12 cellular contexts compared by ENCODE assay signal in the genomic region with DNA sequence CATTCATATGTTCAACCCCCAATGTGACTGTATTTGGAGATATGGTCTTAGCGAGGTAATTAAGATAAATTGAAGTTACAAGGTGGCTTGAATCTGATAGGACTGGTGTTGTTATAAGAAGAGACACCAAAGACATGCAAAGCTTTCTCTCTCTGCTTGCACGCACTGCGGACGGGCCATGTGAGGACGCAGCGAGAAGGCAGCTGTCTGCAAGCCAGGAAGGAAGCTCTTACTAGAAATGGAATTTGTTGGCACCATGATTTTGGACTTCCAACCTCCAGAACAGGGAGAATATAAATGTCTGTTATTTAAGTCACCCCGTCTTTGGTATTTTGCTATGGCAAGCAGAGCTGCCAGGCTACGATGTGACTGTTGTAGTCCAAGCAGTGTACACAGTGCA. TPM values are rescaled to one million over a fixed set of nuclear protein-coding genes. Genes with fewer than 3 reads are reported as not detected.
"Had no signal": no experiment of that assay in that cellular context is flagged by ENCODE, and none has a peak within 500 bp of the region (broad histone marks: within the 10 kb centered on the region; RNA-seq: fewer than 3 reads in every experiment).

No MANE protein-coding gene starts in this region.

- H3K27ac ChIP-seq: HL-60, KMS-11 had no signal

- H3K4me2 ChIP-seq: KMS-11 had no signal

- H3K9ac ChIP-seq: KMS-11 had no signal

- H3K4me1 ChIP-seq: HAP-1 had no signal

- ATAC-seq: HCT116, HepG2 had no signal

- H3K27ac Mint-ChIP-seq: HFFc6, IgD-negative memory B cell had no signal

- H3K4me3 ChIP-seq: HAP-1 had no signal

- H3K9me3 ChIP-seq: HAP-1 had no signal

- DNase-seq: GOT3, H7, HFFc6, KBM-7 had no signal

- H3K4me3 Mint-ChIP-seq: HFFc6, IgD-negative memory B cell had no signal

- H3K36me3 ChIP-seq: HAP-1 had no signal

RNA-seq across cellular contexts. Expression of a gene that starts 4.8 kb away (rescaled TPM):
- total RNA-seq: H4, HepG2, HFFc6, HT1080 had no signal
